Comparison of ENCODE assay signal across 9 cellular contexts in the genomic region with DNA sequence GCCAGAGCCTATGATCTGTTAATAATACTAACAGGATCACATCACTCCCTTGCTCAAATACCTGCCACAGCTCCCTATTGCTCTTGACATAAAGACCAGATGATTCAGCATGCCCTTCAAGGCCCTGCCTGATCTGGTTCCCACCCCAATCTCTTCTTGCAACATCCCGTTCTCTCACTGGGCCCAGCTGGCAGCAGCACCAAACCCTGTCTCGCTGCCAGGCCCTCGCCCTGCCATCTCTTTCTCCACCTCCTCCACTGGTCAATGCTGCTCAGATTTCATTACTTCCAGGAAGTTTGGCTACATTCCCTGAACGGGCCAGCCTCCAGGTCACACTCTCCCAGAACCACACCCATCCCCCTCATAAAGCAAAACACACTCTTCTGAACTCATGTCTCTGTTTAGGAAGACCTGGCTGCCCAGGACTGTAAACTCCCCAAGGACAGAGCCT. TPM values are rescaled to one million over a fixed set of nuclear protein-coding genes. Genes with fewer than 3 reads are reported as not detected.
DNase-seq lines count a peak whose midpoint lies in the region; ATAC-seq and TF ChIP-seq lines count a peak whose summit lies in the region.
"Had no signal": no experiment of that assay in that cellular context is flagged by ENCODE, and none has a peak within 500 bp of the region (broad histone marks: within the 10 kb centered on the region; RNA-seq: fewer than 3 reads in every experiment).

No MANE protein-coding gene starts in this region.

- H4K20me1 ChIP-seq in HCT116 (ENCODE audit: insufficient read depth): no peaks in the 10 kb centered on the region

- POLR2A ChIA-PET in HCT116 (lab: Charles Lee): interaction anchor here (1.1 kb wide), 1 partner anchor 8 kb away, joined by 3 read pairs; the partner anchor contains the start of gene BCAT2

- CTCF ChIA-PET in HCT116 (lab: Charles Lee): interaction anchor here (1.5 kb wide), 1 partner anchor 24 kb away, joined by 5 read pairs; no protein-coding TSS in a partner anchor

- H3K36me3 ChIP-seq in HCT116 (ENCODE audit: control insufficient read depth in 1 of 2, insufficient read depth in 2 of 2, low read length in 2 of 2): no peaks in the 10 kb centered on the region
- H3K36me3 ChIP-seq in testis (ENCODE audit: low read depth, missing control alignments): no peaks in the 10 kb centered on the region

- H3K79me2 ChIP-seq in HCT116 (ENCODE audit: insufficient read depth, low read length): no peaks in the 10 kb centered on the region

- RAD21 ChIA-PET in HCT116 (lab: Charles Lee; ENCODE audit: low non-redundant PET in 1 of 2, low total read pairs in 2 of 2, uncharacterized antibody in 2 of 2, unreplicated experiment in 2 of 2): interaction anchor here in 1 of 2 experiments (0.6 kb wide), 1 partner anchor 10 kb away, joined by 5 read pairs; no protein-coding TSS in a partner anchor

- H3K4me3 ChIP-seq in HCT116 (replicated peaks in 1 of 2; ENCODE audit: low read depth in 1 of 2, low read length in 2 of 2): no peak overlapping the region
- H3K4me3 ChIP-seq in testis: no peak overlapping the region

- DNase-seq in HCT116 (ENCODE audit: low read depth, low spot score) (peak; percentile 54), amniotic epithelial cell (ENCODE audit: low read depth) (peak; percentile 89), hippocampal formation (lab: John Stamatoyannopoulos, UW) (peak; percentile 3 to 21), testis (peak; percentile 88), NCI-H526 treated with DMSO at 0.1 percent for 48 hours (lab: John Stamatoyannopoulos, UW) (no peak), KBM-7 (no peak)

- H3K27ac ChIP-seq in HCT116 (ENCODE audit: low read depth, low read length) (peak overlapping the region; percentile 57), testis (peak overlapping the region in 1 of 2 donors; percentile 27)

- ATAC-seq in HCT116: peak; percentile 87
- no peak for ATAC-seq in GM19455 (IDR thresholded peaks at IDR 0.05; ENCODE audit: unreplicated experiment)
- no peak for ATAC-seq in HG03025 (IDR thresholded peaks at IDR 0.05; ENCODE audit: low FRiP score, unreplicated experiment)

- H3K4me1 ChIP-seq in HCT116 (ENCODE audit: control insufficient read depth in 1 of 2, insufficient read depth in 2 of 2, low read length in 2 of 2) (peaks cover 29 to 32% of the 10 kb centered on the region in 2 experiments), testis (peaks cover 7% of the 10 kb centered on the region)

- no peak for TF ChIP-seq CTCF in HCT116 (IDR thresholded peaks at IDR 0.05 in 2 of 3, conservative IDR thresholded peaks at IDR 0.05 in 1 of 3; ENCODE audit: borderline replicate concordance in 1 of 3, insufficient read depth in 1 of 3, low read depth in 2 of 3, low read length in 2 of 3)
- TF ChIP-seq CTCF in testis (IDR thresholded peaks at IDR 0.05): no peak

- H3K27me3 ChIP-seq in HCT116 (ENCODE audit: insufficient read depth, low read length): no peaks in the 10 kb centered on the region
- no peaks in the 10 kb centered on the region for H3K27me3 ChIP-seq in testis

- no peaks in the 10 kb centered on the region for H3K9me2 ChIP-seq in HCT116 (ENCODE audit: insufficient read depth)

- TF ChIP-seq RAD21 in HCT116 (IDR thresholded peaks at IDR 0.05; ENCODE audit: low read depth): peak; percentile 13; the same call in 1 of the 2 replicates

- BruUV-seq in HCT116 (replicated peaks; lab: Mats Ljungman, UMichigan): no TSS peak

- no peak overlapping the region for H2AFZ ChIP-seq in HCT116 (ENCODE audit: low read depth, low read length, poor library complexity, severe bottlenecking)

- in situ Hi-C loops in KBM-7 (cut with MboI; ENCODE audit: low pct_unique_long_range_greater_than_20kb, low sequenced_read_pairs): no loop called here

- WGBS in testis, 2 donors: 32 to 47% methylated on average over 4 of the region's 4 CpGs

- H3K4me2 ChIP-seq in HCT116 (ENCODE audit: low read length): peak overlapping the region; percentile 63

- intact Hi-C loops in HCT116 (cut with micrococcal nuclease): no loop called here
- intact Hi-C loops in testis (cut with DNase I; ENCODE audit: low total_unique reads): no loop called here

- no peak for TF ChIP-seq POLR2A in HCT116 (IDR thresholded peaks at IDR 0.05; ENCODE audit: borderline replicate concordance, extremely low read depth, insufficient read depth, insufficient read length)
- TF ChIP-seq POLR2A in testis (IDR thresholded peaks at IDR 0.05): no peak

- H3K9me3 ChIP-seq in HCT116 (ENCODE audit: control insufficient read depth in 1 of 2, insufficient read depth in 1 of 2, low read depth in 1 of 2, low read length in 2 of 2) (no peaks in the 10 kb centered on the region), testis (no peaks in the 10 kb centered on the region)

- peak overlapping the region; percentile 4; the same call in 1 of the 2 replicates for H3K9ac ChIP-seq in HCT116 (ENCODE audit: low read length)

TF ChIP-seq in HCT116, 20 proteins besides CTCF, POLR2A, EP300 and RAD21:
- TF ChIP-seq ZNF274 (IDR thresholded peaks at IDR 0.05; ENCODE audit: low read depth, low read length): no peak
- TF ChIP-seq CEBPB (IDR thresholded peaks at IDR 0.05; ENCODE audit: low read depth): no peak; the same call in none of the 2 replicates
- TF ChIP-seq MAX (IDR thresholded peaks at IDR 0.05): peak; percentile 50; the same call in 1 of the 2 replicates
- peak; percentile 29; the same call in 1 of the 2 replicates for TF ChIP-seq POLR2AphosphoS5 (IDR thresholded peaks at IDR 0.05; ENCODE audit: low read depth, low read length)
- TF ChIP-seq CBX3 (IDR thresholded peaks at IDR 0.05; ENCODE audit: low read depth): peak; percentile 52
- no peak for TF ChIP-seq SIN3A (IDR thresholded peaks at IDR 0.05; ENCODE audit: low read depth)
- TF ChIP-seq ELF1 (IDR thresholded peaks at IDR 0.05; ENCODE audit: borderline replicate concordance, low read depth): no peak
- peak; percentile 82 for TF ChIP-seq SP1 (IDR thresholded peaks at IDR 0.05; ENCODE audit: low read depth)
- TF ChIP-seq EGR1 (IDR thresholded peaks at IDR 0.05; ENCODE audit: low read depth): no peak
- TF ChIP-seq TCF7L2 (IDR thresholded peaks at IDR 0.05; ENCODE audit: borderline replicate concordance, extremely low read depth, insufficient read depth, insufficient read length): no peak
- no peak for TF ChIP-seq JUND (IDR thresholded peaks at IDR 0.05)
- no peak for TF ChIP-seq SRF (IDR thresholded peaks at IDR 0.05; ENCODE audit: low read depth)

RNA-seq across cellular contexts. Expression of gene BCAT2, which starts 8.6 kb away (rescaled TPM):
- total RNA-seq in HCT116 (2021; ENCODE audit: unreplicated experiment) (66.1 TPM), testis (10 to 100 TPM; 58.5 to 67.4 TPM)
- 62.0 and 68.6 TPM in 2 replicates for polyA plus RNA-seq in HCT116 (2012)
- polyA plus RNA-seq in testis (ENCODE audit: insufficient read depth, low read depth, low replicate concordance): 38.0 TPM

RNA-seq across cellular contexts. Expression of gene HSD17B14, which starts 16.9 kb away (rescaled TPM):
- 3.9 TPM for total RNA-seq in HCT116 (2021; ENCODE audit: unreplicated experiment)
- polyA plus RNA-seq in HCT116 (2012): 2.6 and 3.8 TPM in 2 replicates
- total RNA-seq in testis: 10 to 100 TPM in 1 of 2 donors, 1 to 10 TPM in 1; 5.6 to 11.9 TPM
- polyA plus RNA-seq in testis (ENCODE audit: insufficient read depth, low read depth, low replicate concordance): 8.8 TPM

RNA-seq across cellular contexts. Expression of gene PLEKHA4, which starts 49.0 kb away (rescaled TPM):
- total RNA-seq in HCT116 (2021; ENCODE audit: unreplicated experiment) (20.4 TPM), testis (10 to 100 TPM; 12.8 to 22.3 TPM)
- polyA plus RNA-seq in HCT116 (2012): 14.2 and 14.7 TPM in 2 replicates
- 19.9 TPM for polyA plus RNA-seq in testis (ENCODE audit: insufficient read depth, low read depth, low replicate concordance)
- polyA plus RNA-seq: neural cell had no signal

RNA-seq across cellular contexts. Expression of gene PPP1R15A, which starts 52.8 kb away (rescaled TPM):
- total RNA-seq in HCT116 (2021; ENCODE audit: unreplicated experiment): 50.3 TPM
- 105 and 164 TPM in 2 replicates for polyA plus RNA-seq in HCT116 (2012)
- 10 to 100 TPM; 37.2 to 40.9 TPM for total RNA-seq in testis
- polyA plus RNA-seq in testis (ENCODE audit: insufficient read depth, low read depth, low replicate concordance): 48.3 TPM

Comparison
In these comparisons a context has a peak if more than half of its experiments do, and no peak if none do; other contexts are left out.
1. DNase-seq: peak in HCT116 (single experiment), amniotic epithelial cell (single experiment), hippocampal formation (2 of 2) and testis (single experiment); none in NCI-H526 treated with DMSO at 0.1 percent for 48 hours (single experiment) and KBM-7 (single experiment).